1 cellular context compared by ENCODE assay signal in the genomic region with DNA sequence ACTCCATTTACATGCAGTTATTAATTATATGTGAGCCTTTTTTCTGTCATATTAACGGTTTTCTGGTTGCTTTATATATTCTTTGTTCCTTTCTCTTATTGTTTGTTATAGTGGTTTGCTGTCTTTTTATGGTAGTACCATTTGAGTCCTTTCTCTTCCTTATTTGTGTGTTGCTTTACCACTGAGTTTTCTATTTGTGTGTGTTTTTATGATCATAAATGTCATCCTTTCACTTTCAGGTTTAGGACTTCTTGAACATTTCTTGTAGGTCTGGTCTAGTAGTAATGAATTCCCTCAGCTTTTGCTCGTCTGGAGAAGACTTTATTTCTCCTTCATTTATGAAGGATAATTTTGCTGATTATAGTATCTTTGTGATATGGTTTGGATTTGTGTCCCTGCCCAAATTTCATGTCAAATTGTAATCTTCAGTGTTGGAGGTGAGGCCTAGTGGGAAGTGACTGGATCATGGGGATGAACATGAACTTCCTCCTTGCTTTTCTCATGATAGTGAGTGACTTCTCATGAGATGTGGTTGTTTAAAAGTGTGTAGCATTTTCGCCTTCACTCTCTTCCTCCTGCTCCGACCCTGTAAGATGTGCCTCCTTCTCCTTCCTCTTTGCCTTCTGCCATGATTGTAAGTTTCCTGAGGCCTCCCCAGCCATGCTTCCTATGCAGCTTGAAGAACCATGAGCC.
TF ChIP-seq lines count a peak whose summit lies in the region.

No MANE protein-coding gene starts in this region.

TF ChIP-seq in HepG2, 621 proteins besides CTCF, POLR2A, EP300 and RAD21:
- TF ChIP-seq, protein P1, sequence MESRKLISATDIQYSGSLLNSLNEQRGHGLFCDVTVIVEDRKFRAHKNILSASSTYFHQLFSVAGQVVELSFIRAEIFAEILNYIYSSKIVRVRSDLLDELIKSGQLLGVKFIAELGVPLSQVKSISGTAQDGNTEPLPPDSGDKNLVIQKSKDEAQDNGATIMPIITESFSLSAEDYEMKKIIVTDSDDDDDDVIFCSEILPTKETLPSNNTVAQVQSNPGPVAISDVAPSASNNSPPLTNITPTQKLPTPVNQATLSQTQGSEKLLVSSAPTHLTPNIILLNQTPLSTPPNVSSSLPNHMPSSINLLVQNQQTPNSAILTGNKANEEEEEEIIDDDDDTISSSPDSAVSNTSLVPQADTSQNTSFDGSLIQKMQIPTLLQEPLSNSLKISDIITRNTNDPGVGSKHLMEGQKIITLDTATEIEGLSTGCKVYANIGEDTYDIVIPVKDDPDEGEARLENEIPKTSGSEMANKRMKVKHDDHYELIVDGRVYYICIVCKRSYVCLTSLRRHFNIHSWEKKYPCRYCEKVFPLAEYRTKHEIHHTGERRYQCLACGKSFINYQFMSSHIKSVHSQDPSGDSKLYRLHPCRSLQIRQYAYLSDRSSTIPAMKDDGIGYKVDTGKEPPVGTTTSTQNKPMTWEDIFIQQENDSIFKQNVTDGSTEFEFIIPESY (CRISPR knock-in tag; IDR thresholded peaks at IDR 0.05): no peak
- TF ChIP-seq NONO (IDR thresholded peaks at IDR 0.05) (no peak), NONO (CRISPR knock-in tag; conservative IDR thresholded peaks at IDR 0.05) (no peak), SOX6 (IDR thresholded peaks at IDR 0.05) (no peak), SOX6 (CRISPR knock-in tag; IDR thresholded peaks at IDR 0.05) (no peak), ARNT2 (CRISPR knock-in tag; IDR thresholded peaks at IDR 0.05; ENCODE audit: low read depth) (no peak), ZFP36L1 (CRISPR knock-in tag; IDR thresholded peaks at IDR 0.05) (no peak), ZNF451 (CRISPR knock-in tag; IDR thresholded peaks at IDR 0.05) (no peak), RFX5 (IDR thresholded peaks at IDR 0.05; ENCODE audit: low read depth, low read length) (no peak), SRY (CRISPR knock-in tag; IDR thresholded peaks at IDR 0.05) (no peak), XBP1 (CRISPR knock-in tag; IDR thresholded peaks at IDR 0.05) (no peak), FOXA1 (IDR thresholded peaks at IDR 0.05) (no peak), FOXA1 (CRISPR knock-in tag; IDR thresholded peaks at IDR 0.05) (no peak), SIN3B (IDR thresholded peaks at IDR 0.05; ENCODE audit: low read length) (no peak), POLR2G (IDR thresholded peaks at IDR 0.05; ENCODE audit: low read depth, low read length) (no peak), ZNF441 (CRISPR knock-in tag; IDR thresholded peaks at IDR 0.05; ENCODE audit: borderline replicate concordance) (no peak), JUN (CRISPR knock-in tag; IDR thresholded peaks at IDR 0.05) (no peak)
- TF ChIP-seq, protein P2, sequence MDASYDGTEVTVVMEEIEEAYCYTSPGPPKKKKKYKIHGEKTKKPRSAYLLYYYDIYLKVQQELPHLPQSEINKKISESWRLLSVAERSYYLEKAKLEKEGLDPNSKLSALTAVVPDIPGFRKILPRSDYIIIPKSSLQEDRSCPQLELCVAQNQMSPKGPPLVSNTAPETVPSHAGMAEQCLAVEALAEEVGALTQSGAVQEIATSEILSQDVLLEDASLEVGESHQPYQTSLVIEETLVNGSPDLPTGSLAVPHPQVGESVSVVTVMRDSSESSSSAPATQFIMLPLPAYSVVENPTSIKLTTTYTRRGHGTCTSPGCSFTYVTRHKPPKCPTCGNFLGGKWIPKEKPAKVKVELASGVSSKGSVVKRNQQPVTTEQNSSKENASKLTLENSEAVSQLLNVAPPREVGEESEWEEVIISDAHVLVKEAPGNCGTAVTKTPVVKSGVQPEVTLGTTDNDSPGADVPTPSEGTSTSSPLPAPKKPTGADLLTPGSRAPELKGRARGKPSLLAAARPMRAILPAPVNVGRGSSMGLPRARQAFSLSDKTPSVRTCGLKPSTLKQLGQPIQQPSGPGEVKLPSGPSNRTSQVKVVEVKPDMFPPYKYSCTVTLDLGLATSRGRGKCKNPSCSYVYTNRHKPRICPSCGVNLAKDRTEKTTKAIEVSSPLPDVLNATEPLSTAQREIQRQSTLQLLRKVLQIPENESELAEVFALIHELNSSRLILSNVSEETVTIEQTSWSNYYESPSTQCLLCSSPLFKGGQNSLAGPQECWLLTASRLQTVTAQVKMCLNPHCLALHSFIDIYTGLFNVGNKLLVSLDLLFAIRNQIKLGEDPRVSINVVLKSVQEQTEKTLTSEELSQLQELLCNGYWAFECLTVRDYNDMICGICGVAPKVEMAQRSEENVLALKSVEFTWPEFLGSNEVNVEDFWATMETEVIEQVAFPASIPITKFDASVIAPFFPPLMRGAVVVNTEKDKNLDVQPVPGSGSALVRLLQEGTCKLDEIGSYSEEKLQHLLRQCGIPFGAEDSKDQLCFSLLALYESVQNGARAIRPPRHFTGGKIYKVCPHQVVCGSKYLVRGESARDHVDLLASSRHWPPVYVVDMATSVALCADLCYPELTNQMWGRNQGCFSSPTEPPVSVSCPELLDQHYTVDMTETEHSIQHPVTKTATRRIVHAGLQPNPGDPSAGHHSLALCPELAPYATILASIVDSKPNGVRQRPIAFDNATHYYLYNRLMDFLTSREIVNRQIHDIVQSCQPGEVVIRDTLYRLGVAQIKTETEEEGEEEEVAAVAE (CRISPR knock-in tag; IDR thresholded peaks at IDR 0.05; ENCODE audit: borderline replicate concordance): no peak
- TF ChIP-seq, protein P3, sequence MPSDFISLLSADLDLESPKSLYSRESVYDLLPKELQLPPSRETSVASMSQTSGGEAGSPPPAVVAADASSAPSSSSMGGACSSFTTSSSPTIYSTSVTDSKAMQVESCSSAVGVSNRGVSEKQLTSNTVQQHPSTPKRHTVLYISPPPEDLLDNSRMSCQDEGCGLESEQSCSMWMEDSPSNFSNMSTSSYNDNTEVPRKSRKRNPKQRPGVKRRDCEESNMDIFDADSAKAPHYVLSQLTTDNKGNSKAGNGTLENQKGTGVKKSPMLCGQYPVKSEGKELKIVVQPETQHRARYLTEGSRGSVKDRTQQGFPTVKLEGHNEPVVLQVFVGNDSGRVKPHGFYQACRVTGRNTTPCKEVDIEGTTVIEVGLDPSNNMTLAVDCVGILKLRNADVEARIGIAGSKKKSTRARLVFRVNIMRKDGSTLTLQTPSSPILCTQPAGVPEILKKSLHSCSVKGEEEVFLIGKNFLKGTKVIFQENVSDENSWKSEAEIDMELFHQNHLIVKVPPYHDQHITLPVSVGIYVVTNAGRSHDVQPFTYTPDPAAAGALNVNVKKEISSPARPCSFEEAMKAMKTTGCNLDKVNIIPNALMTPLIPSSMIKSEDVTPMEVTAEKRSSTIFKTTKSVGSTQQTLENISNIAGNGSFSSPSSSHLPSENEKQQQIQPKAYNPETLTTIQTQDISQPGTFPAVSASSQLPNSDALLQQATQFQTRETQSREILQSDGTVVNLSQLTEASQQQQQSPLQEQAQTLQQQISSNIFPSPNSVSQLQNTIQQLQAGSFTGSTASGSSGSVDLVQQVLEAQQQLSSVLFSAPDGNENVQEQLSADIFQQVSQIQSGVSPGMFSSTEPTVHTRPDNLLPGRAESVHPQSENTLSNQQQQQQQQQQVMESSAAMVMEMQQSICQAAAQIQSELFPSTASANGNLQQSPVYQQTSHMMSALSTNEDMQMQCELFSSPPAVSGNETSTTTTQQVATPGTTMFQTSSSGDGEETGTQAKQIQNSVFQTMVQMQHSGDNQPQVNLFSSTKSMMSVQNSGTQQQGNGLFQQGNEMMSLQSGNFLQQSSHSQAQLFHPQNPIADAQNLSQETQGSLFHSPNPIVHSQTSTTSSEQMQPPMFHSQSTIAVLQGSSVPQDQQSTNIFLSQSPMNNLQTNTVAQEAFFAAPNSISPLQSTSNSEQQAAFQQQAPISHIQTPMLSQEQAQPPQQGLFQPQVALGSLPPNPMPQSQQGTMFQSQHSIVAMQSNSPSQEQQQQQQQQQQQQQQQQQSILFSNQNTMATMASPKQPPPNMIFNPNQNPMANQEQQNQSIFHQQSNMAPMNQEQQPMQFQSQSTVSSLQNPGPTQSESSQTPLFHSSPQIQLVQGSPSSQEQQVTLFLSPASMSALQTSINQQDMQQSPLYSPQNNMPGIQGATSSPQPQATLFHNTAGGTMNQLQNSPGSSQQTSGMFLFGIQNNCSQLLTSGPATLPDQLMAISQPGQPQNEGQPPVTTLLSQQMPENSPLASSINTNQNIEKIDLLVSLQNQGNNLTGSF (CRISPR knock-in tag; IDR thresholded peaks at IDR 0.05): no peak
- TF ChIP-seq, protein P4, sequence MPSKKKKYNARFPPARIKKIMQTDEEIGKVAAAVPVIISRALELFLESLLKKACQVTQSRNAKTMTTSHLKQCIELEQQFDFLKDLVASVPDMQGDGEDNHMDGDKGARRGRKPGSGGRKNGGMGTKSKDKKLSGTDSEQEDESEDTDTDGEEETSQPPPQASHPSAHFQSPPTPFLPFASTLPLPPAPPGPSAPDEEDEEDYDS (CRISPR knock-in tag; IDR thresholded peaks at IDR 0.05): no peak
- TF ChIP-seq, protein P5, sequence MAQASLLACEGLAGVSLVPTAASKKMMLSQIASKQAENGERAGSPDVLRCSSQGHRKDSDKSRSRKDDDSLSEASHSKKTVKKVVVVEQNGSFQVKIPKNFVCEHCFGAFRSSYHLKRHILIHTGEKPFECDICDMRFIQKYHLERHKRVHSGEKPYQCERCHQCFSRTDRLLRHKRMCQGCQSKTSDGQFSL (CRISPR knock-in tag; IDR thresholded peaks at IDR 0.05): no peak
